13 cellular contexts compared by ENCODE assay signal in the genomic region with DNA sequence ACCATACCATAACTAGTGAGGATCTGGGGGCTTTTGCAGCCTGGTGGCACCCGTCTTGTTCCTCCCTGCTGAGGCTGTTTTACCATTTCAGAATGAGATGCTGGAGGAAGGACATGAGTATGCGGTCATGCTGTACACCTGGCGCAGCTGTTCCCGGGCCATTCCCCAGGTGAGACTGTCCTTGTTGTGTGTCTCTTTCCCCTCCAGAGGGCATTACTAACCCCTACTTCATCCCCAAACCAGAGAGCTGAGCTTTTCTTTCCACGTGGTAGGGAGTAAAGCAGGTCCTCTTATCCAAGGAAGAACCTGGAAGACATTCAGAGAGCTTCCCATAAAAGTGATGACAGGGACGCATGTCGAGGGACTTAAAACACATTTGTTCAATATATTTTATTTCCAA. TPM values are rescaled to one million over a fixed set of nuclear protein-coding genes. Genes with fewer than 3 reads are reported as not detected.
A peak's percentile ranks its signal among the peaks of the same experiment; 100 is the strongest.
DNase-seq lines count a peak whose midpoint lies in the region; ATAC-seq and TF ChIP-seq lines count a peak whose summit lies in the region.
"Had no signal": no experiment of that assay in that cellular context is flagged by ENCODE, and none has a peak within 500 bp of the region (broad histone marks: within the 10 kb centered on the region; RNA-seq: fewer than 3 reads in every experiment).

No MANE protein-coding gene starts in this region.

- H3K27me3 ChIP-seq in suprapubic skin (no peaks in the 10 kb centered on the region), mammary epithelial cell (ENCODE audit: insufficient read depth, low read length) (no peaks in the 10 kb centered on the region)
- H3K27me3 ChIP-seq: gastrocnemius medialis had no signal

- H4K20me1 ChIP-seq in mammary epithelial cell (ENCODE audit: insufficient read depth, low read length): no peaks in the 10 kb centered on the region

- in situ Hi-C loops in mammary epithelial cell (cut with MboI; ENCODE audit: low sequenced_read_pairs in 2 of 2): no loop called here

- H3K27ac ChIP-seq in suprapubic skin (no peak overlapping the region), mammary epithelial cell (ENCODE audit: insufficient read depth, low read depth, low read length) (no peak overlapping the region)
- H3K27ac ChIP-seq: gastrocnemius medialis, RWPE1 had no signal

- H3K4me2 ChIP-seq in mammary epithelial cell (ENCODE audit: insufficient read depth, low read depth, low read length): no peak overlapping the region

- DNase-seq in activated naive CD4-positive, alpha-beta T cell (lab: John Stamatoyannopoulos, UW): no peak
- DNase-seq in NCI-H2081 (lab: John Stamatoyannopoulos, UW) (peak; percentile 2 to 55), suprapubic skin (ENCODE audit: low spot score in 2 of 2) (no peak), Kasumi-1 (lab: John Stamatoyannopoulos, UW) (no peak), mammary epithelial cell (no peak)
- DNase-seq in activated naive CD8-positive, alpha-beta T cell treated with anti-CD3 and anti-CD28 coated beads, Interleukin-2, amount 50 U/mL, for 24 hours: no peak
- DNase-seq: effector CD8-positive, alpha-beta T cell; gastrocnemius medialis; GDM1; stimulated activated CD4-positive, alpha-beta T cell treated with anti-CD3 and anti-CD28 coated beads, Interleukin-4, amount 100 ng/mL, for 4 hours had no signal

- intact Hi-C loops in mammary epithelial cell (cut with micrococcal nuclease): no loop called here

- no peak overlapping the region for H2AFZ ChIP-seq in mammary epithelial cell (ENCODE audit: low read depth, low read length)

- CTCF ChIA-PET in mammary epithelial cell (lab: Charles Lee; ENCODE audit: low non-redundant PET): no interaction called here

- H3K9ac ChIP-seq in mammary epithelial cell (ENCODE audit: insufficient read depth, low read length): no peak overlapping the region

- H3K79me2 ChIP-seq in mammary epithelial cell (ENCODE audit: insufficient read depth, low read length): no peaks in the 10 kb centered on the region

- TF ChIP-seq POLR2A in suprapubic skin (IDR thresholded peaks at IDR 0.05): no peak

- no peak for TF ChIP-seq EP300 in suprapubic skin (IDR thresholded peaks at IDR 0.05)

- H3K9me3 ChIP-seq in suprapubic skin (no peaks in the 10 kb centered on the region), mammary epithelial cell (replicated peaks; ENCODE audit: insufficient read depth, low read length) (no peaks in the 10 kb centered on the region)
- H3K9me3 ChIP-seq: gastrocnemius medialis had no signal

- H3K4me1 ChIP-seq in suprapubic skin: no peaks in the 10 kb centered on the region
- H3K4me1 ChIP-seq in mammary epithelial cell (ENCODE audit: insufficient read depth, low read length): peaks cover 13% of the 10 kb centered on the region
- H3K4me1 ChIP-seq: gastrocnemius medialis had no signal

- no TSS peak for BruUV-seq in mammary epithelial cell (replicated peaks; lab: Mats Ljungman, UMichigan)

- H3K4me1 Mint-ChIP-seq in activated naive CD4-positive, alpha-beta T cell treated with anti-CD3 and anti-CD28 coated beads, Interleukin-2, amount 50 U/mL, for 24 hours: peaks cover 63% of the 10 kb centered on the region
- peaks cover 50% of the 10 kb centered on the region for H3K4me1 Mint-ChIP-seq in activated naive CD8-positive, alpha-beta T cell treated with anti-CD3 and anti-CD28 coated beads, Interleukin-2, amount 50 U/mL, for 24 hours
- peaks cover 30% of the 10 kb centered on the region for H3K4me1 Mint-ChIP-seq in stimulated activated memory B cell treated with anti-CD40 and anti-IgM and Interleukin-4, amounts not matched to agents 10 μg/mL and 1 μg/mL and 100 μg/mL, for 72 hours

- no peak for ATAC-seq in activated naive CD8-positive, alpha-beta T cell treated with anti-CD3 and anti-CD28 coated beads, Interleukin-2, amount 50 U/mL, for 24 hours
- no peak for ATAC-seq in stimulated activated memory B cell treated with anti-CD40 and anti-IgM and Interleukin-4, amounts not matched to agents 10 μg/mL and 1 μg/mL and 100 μg/mL, for 72 hours
- ATAC-seq: gastrocnemius medialis had no signal

- H3K36me3 Mint-ChIP-seq in activated naive CD4-positive, alpha-beta T cell treated with anti-CD3 and anti-CD28 coated beads, Interleukin-2, amount 50 U/mL, for 24 hours: peaks cover 25% of the 10 kb centered on the region
- peaks cover 81% of the 10 kb centered on the region for H3K36me3 Mint-ChIP-seq in activated naive CD8-positive, alpha-beta T cell treated with anti-CD3 and anti-CD28 coated beads, Interleukin-2, amount 50 U/mL, for 24 hours (ENCODE audit: low read depth)
- peaks cover 84% of the 10 kb centered on the region for H3K36me3 Mint-ChIP-seq in stimulated activated memory B cell treated with anti-CD40 and anti-IgM and Interleukin-4, amounts not matched to agents 10 μg/mL and 1 μg/mL and 100 μg/mL, for 72 hours

- H3K4me3 ChIP-seq in suprapubic skin (no peak overlapping the region), mammary epithelial cell (replicated peaks in 1 of 3; ENCODE audit: insufficient read depth in 1 of 3, low read depth in 2 of 3, low read length in 3 of 3) (no peak overlapping the region)
- H3K4me3 ChIP-seq: gastrocnemius medialis had no signal

- no peaks in the 10 kb centered on the region for H3K36me3 ChIP-seq in suprapubic skin
- H3K36me3 ChIP-seq in mammary epithelial cell (ENCODE audit: insufficient read depth, low read length): no peaks in the 10 kb centered on the region
- H3K36me3 ChIP-seq: gastrocnemius medialis had no signal

- WGBS in suprapubic skin: 84% methylated on average over 6 of the region's 7 CpGs
- 84% methylated on average over 7 of the region's 7 CpGs for WGBS in mammary epithelial cell (ENCODE audit: low coverage, missing lambda C conversion rate)

- H3K4me3 Mint-ChIP-seq in activated naive CD4-positive, alpha-beta T cell treated with anti-CD3 and anti-CD28 coated beads, Interleukin-2, amount 50 U/mL, for 24 hours: no peak overlapping the region
- no peak overlapping the region for H3K4me3 Mint-ChIP-seq in activated naive CD8-positive, alpha-beta T cell treated with anti-CD3 and anti-CD28 coated beads, Interleukin-2, amount 50 U/mL, for 24 hours
- no peak overlapping the region for H3K4me3 Mint-ChIP-seq in stimulated activated memory B cell treated with anti-CD40 and anti-IgM and Interleukin-4, amounts not matched to agents 10 μg/mL and 1 μg/mL and 100 μg/mL, for 72 hours

- no peaks in the 10 kb centered on the region for H3K27me3 Mint-ChIP-seq in activated naive CD4-positive, alpha-beta T cell treated with anti-CD3 and anti-CD28 coated beads, Interleukin-2, amount 50 U/mL, for 24 hours
- no peaks in the 10 kb centered on the region for H3K27me3 Mint-ChIP-seq in activated naive CD8-positive, alpha-beta T cell treated with anti-CD3 and anti-CD28 coated beads, Interleukin-2, amount 50 U/mL, for 24 hours
- H3K27me3 Mint-ChIP-seq in stimulated activated memory B cell treated with anti-CD40 and anti-IgM and Interleukin-4, amounts not matched to agents 10 μg/mL and 1 μg/mL and 100 μg/mL, for 72 hours: no peaks in the 10 kb centered on the region

- H3K9me3 Mint-ChIP-seq in activated naive CD4-positive, alpha-beta T cell treated with anti-CD3 and anti-CD28 coated beads, Interleukin-2, amount 50 U/mL, for 24 hours: no peaks in the 10 kb centered on the region
- no peaks in the 10 kb centered on the region for H3K9me3 Mint-ChIP-seq in activated naive CD8-positive, alpha-beta T cell treated with anti-CD3 and anti-CD28 coated beads, Interleukin-2, amount 50 U/mL, for 24 hours
- H3K9me3 Mint-ChIP-seq in stimulated activated memory B cell treated with anti-CD40 and anti-IgM and Interleukin-4, amounts not matched to agents 10 μg/mL and 1 μg/mL and 100 μg/mL, for 72 hours: peaks cover 5% of the 10 kb centered on the region

- peak overlapping the region; percentile 38 for H3K27ac Mint-ChIP-seq in activated naive CD4-positive, alpha-beta T cell treated with anti-CD3 and anti-CD28 coated beads, Interleukin-2, amount 50 U/mL, for 24 hours
- H3K27ac Mint-ChIP-seq in activated naive CD8-positive, alpha-beta T cell treated with anti-CD3 and anti-CD28 coated beads, Interleukin-2, amount 50 U/mL, for 24 hours: peak overlapping the region; percentile 59
- peak overlapping the region; percentile 32 for H3K27ac Mint-ChIP-seq in stimulated activated memory B cell treated with anti-CD40 and anti-IgM and Interleukin-4, amounts not matched to agents 10 μg/mL and 1 μg/mL and 100 μg/mL, for 72 hours

- dilution Hi-C loops in mammary epithelial cell (cut with HindIII; ENCODE audit: low sequenced_read_pairs): no loop called here

- TF ChIP-seq CTCF in suprapubic skin (IDR thresholded peaks at IDR 0.05) (no peak), mammary epithelial cell (conservative IDR thresholded peaks at IDR 0.05 in 1 of 2, IDR thresholded peaks at IDR 0.05 in 1 of 2; ENCODE audit: extremely low read depth in 1 of 2, insufficient read depth in 1 of 2, low read depth in 1 of 2, low read length in 2 of 2) (no peak)

RNA-seq across cellular contexts. Expression of a gene that starts 28.8 kb away (rescaled TPM):
- total RNA-seq in suprapubic skin (10 to 100 TPM; 12.7 to 17.1 (median 14.9) TPM), mammary epithelial cell (10 to 100 TPM in 1 of 2 donors, 1 to 10 TPM in 1; 5.5 to 16.0 TPM)
- 5.8 TPM for polyA plus RNA-seq in mammary epithelial cell
- 10.1 TPM for polyA minus RNA-seq in mammary epithelial cell

Comparison
In these comparisons a context has a peak if more than half of its experiments do, and no peak if none do; other contexts are left out.
1. DNase-seq: peak in NCI-H2081 (2 of 2); none in activated naive CD4-positive, alpha-beta T cell (0 of 4), activated naive CD8-positive, alpha-beta T cell treated with anti-CD3 and anti-CD28 coated beads, Interleukin-2, amount 50 U/mL, for 24 hours (single experiment), suprapubic skin (0 of 2), Kasumi-1 (0 of 2) and mammary epithelial cell (single experiment).
2. Peak in every context shown above with its lines, with median percentiles within 50 percentile points of each other: H3K27ac Mint-ChIP-seq.